ENCODE assay signal across 8 cellular contexts in the genomic region with DNA sequence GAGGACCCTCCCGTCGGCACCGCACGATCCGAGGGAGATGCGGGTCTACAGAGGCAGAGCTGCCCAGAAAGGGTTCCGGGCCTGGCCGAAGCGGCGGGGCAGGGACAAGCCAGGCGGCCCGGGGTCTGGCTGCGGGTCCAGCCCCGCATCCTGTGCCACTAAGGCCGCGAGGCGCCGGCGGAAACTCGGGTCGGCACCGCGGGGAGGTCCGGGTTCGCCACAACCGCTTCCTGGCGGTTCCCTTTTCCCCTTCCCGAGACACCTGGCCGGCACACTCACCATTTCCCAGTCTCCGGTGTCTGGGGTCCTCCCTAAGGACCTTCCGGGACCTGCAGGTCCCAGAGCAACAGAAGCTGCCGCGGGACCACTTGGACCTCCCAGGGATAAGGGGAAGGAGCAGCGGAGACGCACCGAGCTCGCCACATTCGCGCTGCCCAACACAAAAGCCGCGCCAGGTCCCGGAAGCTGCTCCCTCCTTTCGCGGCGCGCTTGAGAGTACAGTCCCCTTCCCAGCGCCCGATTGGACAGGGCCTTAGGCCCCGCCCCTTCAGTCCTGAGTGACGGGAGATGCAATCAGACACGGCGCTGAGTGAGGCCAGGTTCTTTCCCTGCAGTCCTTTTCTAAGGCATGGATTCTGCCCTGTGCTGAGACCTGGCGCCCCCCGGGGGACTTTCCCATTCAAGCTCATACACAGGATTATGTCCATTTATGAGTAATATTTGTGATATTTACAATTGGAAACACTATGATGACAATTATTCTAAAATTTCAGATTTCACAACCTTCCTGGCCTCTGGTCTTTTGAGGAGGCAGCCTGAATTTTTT. TPM values are rescaled to one million over a fixed set of nuclear protein-coding genes. Genes with fewer than 3 reads are reported as not detected.
DNase-seq lines count a peak whose midpoint lies in the region; ATAC-seq and TF ChIP-seq lines count a peak whose summit lies in the region.

A gene (minus strand): TSS at position 497 of the 826 bp plus-strand sequence. CDS start 215 bp downstream, at position 282.

- in situ Hi-C loops in GM18951 (cut with MboI; ENCODE audit: low sequenced_read_pairs, unreplicated experiment) = no loop called here

- TF ChIP-seq POLR2A in GM18951 (IDR thresholded peaks at IDR 0.05; ENCODE audit: extremely low read depth, insufficient read depth, insufficient read length) = peak; percentile 78

- DNase-seq in AG09309 (ENCODE audit: low read depth) (peak; percentile 62), NCI-H2227 treated with DMSO at 0.1 percent for 48 hours (lab: John Stamatoyannopoulos, UW) (peak; percentile 91), cerebellar cortex (ENCODE audit: low spot score) (peak; percentile 99), kidney epithelial cell (ENCODE audit: low read depth) (peak; percentile 87)
- DNase-seq in activated CD4-positive, CD25-positive, alpha-beta regulatory T cell (lab: John Stamatoyannopoulos, UW) = peak; percentile 52 to 80 (median 58)
- DNase-seq in stimulated activated CD4-positive, alpha-beta T cell treated with anti-CD3 and anti-CD28 coated beads, Interleukin-15, amount 100 ng/mL, for 48 hours (ENCODE audit: low read depth in 2 of 2) = peak; percentile 84 to 93

- TF ChIP-seq CTCF in AG09309 (IDR thresholded peaks at IDR 0.05; ENCODE audit: control insufficient read depth, insufficient read depth, low read depth, low read length, missing control alignments) = no peak
- peak; percentile 51 for TF ChIP-seq CTCF in kidney epithelial cell (IDR thresholded peaks at IDR 0.05; ENCODE audit: insufficient read depth, low read length, poor library complexity, severe bottlenecking)

- no peaks in the 10 kb centered on the region for H3K36me3 ChIP-seq in kidney epithelial cell (ENCODE audit: control insufficient read depth, insufficient read depth, low read length)

- peak; percentile 99 for ATAC-seq in HG03175 (IDR thresholded peaks at IDR 0.05; ENCODE audit: unreplicated experiment)

- H3K4me3 ChIP-seq in AG09309 (ENCODE audit: control insufficient read depth, low read depth, low read length) (peak within 1 kb of the TSS; percentile 67), kidney epithelial cell (ENCODE audit: low read depth, low read length) (peak within 1 kb of the TSS; percentile 94)

- H3K27me3 ChIP-seq in kidney epithelial cell (ENCODE audit: control insufficient read depth, insufficient read depth, low read length) = no peaks in the 10 kb centered on the region

RNA-seq across cellular contexts. Expression of the gene that starts here (rescaled TPM):
- 5.6 and 5.8 TPM in 2 replicates for total RNA-seq in kidney epithelial cell

Comparison
In these comparisons a context has a peak if more than half of its experiments do, and no peak if none do; other contexts are left out.
1. Peak in every context shown above with its lines: DNase-seq, ATAC-seq and H3K4me3 ChIP-seq.